In genomic region chr1:229479660-229480399, GRCh38 we compare ENCODE assay signal across 9 cellular contexts. TPM values are rescaled to one million over a fixed set of nuclear protein-coding genes. Genes with fewer than 3 reads are reported as not detected.
A peak's percentile ranks its signal among the peaks of the same experiment; 100 is the strongest.
DNase-seq lines count a peak whose midpoint lies in the region; ATAC-seq lines count a peak whose summit lies in the region.
"Had no signal": no experiment of that assay in that cellular context is flagged by ENCODE, and none has a peak within 500 bp of the region (broad histone marks: within the 10 kb centered on the region; RNA-seq: fewer than 3 reads in every experiment).

No MANE protein-coding gene starts in this region.

- intact Hi-C loops in cardiac septum (cut with DNase I): loop anchor here (2.0 to 5.0 kb wide), 3 partner anchors 109 to 813 kb away; no protein-coding TSS in a partner anchor

- H3K27me3 ChIP-seq in layer of hippocampus (ENCODE audit: control insufficient read depth, insufficient read depth, low read length): no peaks in the 10 kb centered on the region

- ATAC-seq in GM18870 (IDR thresholded peaks at IDR 0.05; ENCODE audit: unreplicated experiment): peak; percentile 58
- peak; percentile 84 for ATAC-seq in GM21786 (IDR thresholded peaks at IDR 0.05; ENCODE audit: unreplicated experiment)
- ATAC-seq in HG03565 (IDR thresholded peaks at IDR 0.05; ENCODE audit: unreplicated experiment): peak; percentile 44

- peak overlapping the region; percentile 47 for H3K27ac ChIP-seq in layer of hippocampus (ENCODE audit: low read depth, low read length)

- DNase-seq in NCI-H446 (lab: John Stamatoyannopoulos, UW) (no peak), NCI-H2196 (lab: John Stamatoyannopoulos, UW; ENCODE audit: unreplicated experiment) (no peak), cardiac septum (ENCODE audit: low spot score) (no peak), NCI-H345 (lab: John Stamatoyannopoulos, UW) (no peak)
- DNase-seq: effector CD8-positive, alpha-beta T cell had no signal

RNA-seq across cellular contexts. Expression of gene NUP133, which starts 28.3 kb away (rescaled TPM):
- 24.5 TPM for total RNA-seq in cardiac septum

RNA-seq across cellular contexts. Expression of gene ACTA1, which starts 45.9 kb away (rescaled TPM):
- 14,709 TPM for total RNA-seq in cardiac septum
